In genomic region chr1:168933143-168933840, GRCh38 we compare ENCODE assay signal across 7 cellular contexts.
"Had no signal": no experiment of that assay in that cellular context is flagged by ENCODE, and none has a peak within 500 bp of the region (broad histone marks: within the 10 kb centered on the region; RNA-seq: fewer than 3 reads in every experiment).

No MANE protein-coding gene starts in this region.

- H3K9me3 Mint-ChIP-seq: GM23338, H9 had no signal

- H3K36me3 Mint-ChIP-seq: IgD-negative memory B cell had no signal

- H3K27me3 Mint-ChIP-seq: IgD-negative memory B cell had no signal

- H3K27ac Mint-ChIP-seq: GM23338, H9, HFFc6, IgD-negative memory B cell had no signal

- H3K4me3 Mint-ChIP-seq: GM23338, H9, HFFc6, IgD-negative memory B cell had no signal

- ATAC-seq: GM23338, HCT116, HepG2 had no signal

- H3K4me3 ChIP-seq: GM23338 had no signal

- H3K4me1 Mint-ChIP-seq: GM23338, H9, IgD-negative memory B cell had no signal

- DNase-seq: H9, HFFc6, KBM-7 had no signal
